1 cellular context compared by ENCODE assay signal in genomic region chr1:233163696-233164095, GRCh38.
TF ChIP-seq lines count a peak whose summit lies in the region.

No MANE protein-coding gene starts in this region.

TF ChIP-seq in SK-N-SH treated with all-trans-retinoic acid at 6 μM for 48 hours, 23 proteins besides CTCF, POLR2A, EP300 and RAD21 (continued from another document):
- TF ChIP-seq PATZ1 (CRISPR knock-in tag; IDR thresholded peaks at IDR 0.05; ENCODE audit: borderline replicate concordance) = no peak
